17 cellular contexts compared by ENCODE assay signal in genomic region chr1:187229496-187229895, GRCh38.
DNase-seq lines count a peak whose midpoint lies in the region; ATAC-seq, FAIRE-seq and TF ChIP-seq lines count a peak whose summit lies in the region.
"Had no signal": no experiment of that assay in that cellular context is flagged by ENCODE, and none has a peak within 500 bp of the region (broad histone marks: within the 10 kb centered on the region; RNA-seq: fewer than 3 reads in every experiment).

No MANE protein-coding gene starts in this region.

- H3K27ac Mint-ChIP-seq in endodermal cell, result peak overlapping the region; percentile 45
- peak overlapping the region; percentile 47 for H3K27ac Mint-ChIP-seq in mesothelial cell of epicardium
- H3K27ac Mint-ChIP-seq: IgD-negative memory B cell had no signal

- H3K4me1 Mint-ChIP-seq in endodermal cell, result peaks cover 4% of the 10 kb centered on the region
- H3K4me1 Mint-ChIP-seq in mesothelial cell of epicardium, result peaks cover 6% of the 10 kb centered on the region

- H3K4me1 ChIP-seq in GM23248 (ENCODE audit: insufficient read depth), result peaks cover 22% of the 10 kb centered on the region
- H3K4me1 ChIP-seq in HCT116 (ENCODE audit: control insufficient read depth in 1 of 2, insufficient read depth in 2 of 2, low read length in 2 of 2), result no peaks in the 10 kb centered on the region
- H3K4me1 ChIP-seq in endodermal cell (ENCODE audit: control insufficient read depth, insufficient read depth, low read length), result no peaks in the 10 kb centered on the region
- no peaks in the 10 kb centered on the region for H3K4me1 ChIP-seq in SJCRH30
- H3K4me1 ChIP-seq in pancreas, result no peaks in the 10 kb centered on the region
- H3K4me1 ChIP-seq: A549, BE2C had no signal

- H3K4me2 ChIP-seq in GM23248 (ENCODE audit: unreplicated experiment), result peak overlapping the region; percentile 13
- no peak overlapping the region for H3K4me2 ChIP-seq in HCT116 (ENCODE audit: low read length)
- H3K4me2 ChIP-seq: A549 had no signal

- POLR2A ChIA-PET in HCT116 (lab: Charles Lee), result no interaction called here

- H3K27me3 ChIP-seq in GM23248 (replicated peaks; ENCODE audit: insufficient read depth), result no peaks in the 10 kb centered on the region
- H3K27me3 ChIP-seq in HCT116 (ENCODE audit: insufficient read depth, low read length), result no peaks in the 10 kb centered on the region
- H3K27me3 ChIP-seq in endodermal cell (ENCODE audit: control insufficient read depth, insufficient read depth, low read length, poor library complexity, severe bottlenecking), result no peaks in the 10 kb centered on the region
- H3K27me3 ChIP-seq in SJCRH30, result no peaks in the 10 kb centered on the region
- H3K27me3 ChIP-seq in pancreas, result no peaks in the 10 kb centered on the region
- H3K27me3 ChIP-seq: BE2C had no signal

- H4K20me1 ChIP-seq in GM23248 (ENCODE audit: insufficient read depth) (no peaks in the 10 kb centered on the region), HCT116 (ENCODE audit: insufficient read depth) (no peaks in the 10 kb centered on the region)

- intact Hi-C loops in HCT116 (cut with micrococcal nuclease), result no loop called here
- intact Hi-C loops in pancreas (cut with DNase I), result no loop called here

- in situ Hi-C loops in GM23248 (cut with MboI), result no loop called here

- H3K36me3 ChIP-seq in GM23248 (ENCODE audit: low read depth) (no peaks in the 10 kb centered on the region), HCT116 (ENCODE audit: control insufficient read depth in 1 of 2, insufficient read depth in 2 of 2, low read length in 2 of 2) (no peaks in the 10 kb centered on the region), endodermal cell (ENCODE audit: control insufficient read depth, insufficient read depth, low read length) (no peaks in the 10 kb centered on the region), SJCRH30 (no peaks in the 10 kb centered on the region), pancreas (no peaks in the 10 kb centered on the region)
- H3K36me3 ChIP-seq: BE2C had no signal

- CTCF ChIA-PET in HCT116 (lab: Charles Lee), result interaction anchor here (0.6 kb wide), 1 partner anchor 9 kb away, joined by 6 read pairs; no protein-coding TSS in a partner anchor

- peak overlapping the region; percentile 23; the same call in 1 of the 2 replicates for H2AFZ ChIP-seq in GM23248
- peak overlapping the region; percentile 25 for H2AFZ ChIP-seq in HCT116 (ENCODE audit: low read depth, low read length, poor library complexity, severe bottlenecking)

- H3K4me3 Mint-ChIP-seq in endodermal cell (no peak overlapping the region), mesothelial cell of epicardium (no peak overlapping the region)
- H3K4me3 Mint-ChIP-seq: IgD-negative memory B cell had no signal

- ATAC-seq in HCT116 (no peak), pancreas (no peak)
- ATAC-seq: A549 had no signal

- BruUV-seq in HCT116 (replicated peaks; lab: Mats Ljungman, UMichigan), result no TSS peak

- H3K9me3 ChIP-seq in GM23248 (ENCODE audit: low read depth) (no peaks in the 10 kb centered on the region), HCT116 (ENCODE audit: control insufficient read depth in 1 of 2, insufficient read depth in 1 of 2, low read depth in 1 of 2, low read length in 2 of 2) (no peaks in the 10 kb centered on the region), endodermal cell (ENCODE audit: control insufficient read depth, low read length) (no peaks in the 10 kb centered on the region), SJCRH30 (replicated peaks) (no peaks in the 10 kb centered on the region), pancreas (no peaks in the 10 kb centered on the region)
- H3K9me3 ChIP-seq: A549, BE2C had no signal

- H3K36me3 Mint-ChIP-seq in endodermal cell (ENCODE audit: low read depth), result no peaks in the 10 kb centered on the region
- no peaks in the 10 kb centered on the region for H3K36me3 Mint-ChIP-seq in mesothelial cell of epicardium
- H3K36me3 Mint-ChIP-seq: IgD-negative memory B cell had no signal

- RAD21 ChIA-PET in HCT116 (lab: Charles Lee; ENCODE audit: low non-redundant PET in 1 of 2, low total read pairs in 2 of 2, uncharacterized antibody in 2 of 2, unreplicated experiment in 2 of 2), result no interaction called here

- H3K27me3 Mint-ChIP-seq in endodermal cell (ENCODE audit: insufficient read depth) (no peaks in the 10 kb centered on the region), mesothelial cell of epicardium (ENCODE audit: low read depth) (no peaks in the 10 kb centered on the region)
- H3K27me3 Mint-ChIP-seq: IgD-negative memory B cell had no signal

- no peak for TF ChIP-seq POLR2A in HCT116 (IDR thresholded peaks at IDR 0.05; ENCODE audit: borderline replicate concordance, extremely low read depth, insufficient read depth, insufficient read length)

- no peaks in the 10 kb centered on the region for H3F3A ChIP-seq in GM23248 (ENCODE audit: insufficient read depth)

- TF ChIP-seq RAD21 in HCT116 (IDR thresholded peaks at IDR 0.05; ENCODE audit: low read depth), result no peak

- H3K9me3 Mint-ChIP-seq in endodermal cell, result no peaks in the 10 kb centered on the region
- H3K9me3 Mint-ChIP-seq in mesothelial cell of epicardium, result peaks cover 6% of the 10 kb centered on the region

- FAIRE-seq in pancreas (lab: Jason Lieb, UNC), result no peak
- FAIRE-seq: G401.6, GM12892, H54 had no signal

- H3K79me2 ChIP-seq in GM23248 (ENCODE audit: insufficient read depth) (no peaks in the 10 kb centered on the region), HCT116 (ENCODE audit: insufficient read depth, low read length) (no peaks in the 10 kb centered on the region)

- no peak overlapping the region for H3K9ac ChIP-seq in GM23248
- no peak overlapping the region for H3K9ac ChIP-seq in HCT116 (ENCODE audit: low read length)
- H3K9ac ChIP-seq in endodermal cell (ENCODE audit: extremely low read depth, low read length, poor library complexity, severe bottlenecking), result no peak overlapping the region

- DNase-seq in GM23248 (peak; percentile 19), HCT116 (ENCODE audit: low read depth, low spot score) (no peak), endodermal cell (no peak), mesothelial cell of epicardium (ENCODE audit: low spot score in 2 of 2, unreplicated experiment in 2 of 2) (no peak), NCI-H1694 treated with DMSO at 0.1 percent for 48 hours (lab: John Stamatoyannopoulos, UW) (no peak), SJCRH30 (no peak), pancreas (no peak), amygdala (lab: John Stamatoyannopoulos, UW) (no peak)
- DNase-seq: BE2C, DMS79 treated with DMSO at 0.1 percent for 48 hours, EL, KG1 had no signal

- H3K4me3 ChIP-seq in GM23248, result no peak overlapping the region
- H3K4me3 ChIP-seq in HCT116 (replicated peaks in 1 of 2; ENCODE audit: low read depth in 1 of 2, low read length in 2 of 2), result no peak overlapping the region
- no peak overlapping the region for H3K4me3 ChIP-seq in endodermal cell (ENCODE audit: low read length)
- no peak overlapping the region for H3K4me3 ChIP-seq in SJCRH30
- no peak overlapping the region for H3K4me3 ChIP-seq in pancreas
- H3K4me3 ChIP-seq: A549 had no signal

- TF ChIP-seq CTCF in HCT116 (IDR thresholded peaks at IDR 0.05 in 2 of 3, conservative IDR thresholded peaks at IDR 0.05 in 1 of 3; ENCODE audit: borderline replicate concordance in 1 of 3, insufficient read depth in 1 of 3, low read depth in 2 of 3, low read length in 2 of 3) (no peak), endodermal cell (conservative IDR thresholded peaks at IDR 0.05) (no peak), mesothelial cell of epicardium (IDR thresholded peaks at IDR 0.05; ENCODE audit: unreplicated experiment) (no peak), pancreas (IDR thresholded peaks at IDR 0.05) (no peak)

- H3K9me2 ChIP-seq in GM23248 (ENCODE audit: insufficient read depth) (no peaks in the 10 kb centered on the region), HCT116 (ENCODE audit: insufficient read depth) (no peaks in the 10 kb centered on the region; the same call in 1 of the 2 replicates)

- H3K27ac ChIP-seq in GM23248, result no peak overlapping the region
- no peak overlapping the region for H3K27ac ChIP-seq in HCT116 (ENCODE audit: low read depth, low read length)
- H3K27ac ChIP-seq in endodermal cell (ENCODE audit: low read depth, low read length), result no peak overlapping the region
- H3K27ac ChIP-seq in SJCRH30, result no peak overlapping the region
- no peak overlapping the region for H3K27ac ChIP-seq in pancreas
- H3K27ac ChIP-seq: A549 had no signal

TF ChIP-seq in HCT116, 20 proteins besides CTCF, POLR2A, EP300 and RAD21 (continues in another document):
- TF ChIP-seq CBX3 (IDR thresholded peaks at IDR 0.05; ENCODE audit: low read depth) (no peak), TCF7L2 (IDR thresholded peaks at IDR 0.05; ENCODE audit: borderline replicate concordance, extremely low read depth, insufficient read depth, insufficient read length) (no peak), JUND (IDR thresholded peaks at IDR 0.05) (no peak), ZFX (IDR thresholded peaks at IDR 0.05) (no peak), SP1 (IDR thresholded peaks at IDR 0.05; ENCODE audit: low read depth) (no peak), POLR2AphosphoS5 (IDR thresholded peaks at IDR 0.05; ENCODE audit: low read depth, low read length) (no peak), EZH2phosphoT487 (IDR thresholded peaks at IDR 0.05; ENCODE audit: borderline replicate concordance) (no peak), YY1 (IDR thresholded peaks at IDR 0.05; ENCODE audit: extremely low read depth, insufficient replicate concordance, low read depth, low read length) (no peak), FOSL1 (IDR thresholded peaks at IDR 0.05; ENCODE audit: low read depth) (no peak)
- TF ChIP-seq, protein P1, sequence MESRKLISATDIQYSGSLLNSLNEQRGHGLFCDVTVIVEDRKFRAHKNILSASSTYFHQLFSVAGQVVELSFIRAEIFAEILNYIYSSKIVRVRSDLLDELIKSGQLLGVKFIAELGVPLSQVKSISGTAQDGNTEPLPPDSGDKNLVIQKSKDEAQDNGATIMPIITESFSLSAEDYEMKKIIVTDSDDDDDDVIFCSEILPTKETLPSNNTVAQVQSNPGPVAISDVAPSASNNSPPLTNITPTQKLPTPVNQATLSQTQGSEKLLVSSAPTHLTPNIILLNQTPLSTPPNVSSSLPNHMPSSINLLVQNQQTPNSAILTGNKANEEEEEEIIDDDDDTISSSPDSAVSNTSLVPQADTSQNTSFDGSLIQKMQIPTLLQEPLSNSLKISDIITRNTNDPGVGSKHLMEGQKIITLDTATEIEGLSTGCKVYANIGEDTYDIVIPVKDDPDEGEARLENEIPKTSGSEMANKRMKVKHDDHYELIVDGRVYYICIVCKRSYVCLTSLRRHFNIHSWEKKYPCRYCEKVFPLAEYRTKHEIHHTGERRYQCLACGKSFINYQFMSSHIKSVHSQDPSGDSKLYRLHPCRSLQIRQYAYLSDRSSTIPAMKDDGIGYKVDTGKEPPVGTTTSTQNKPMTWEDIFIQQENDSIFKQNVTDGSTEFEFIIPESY (IDR thresholded peaks at IDR 0.05; ENCODE audit: extremely low read depth, insufficient replicate concordance, low read length), result no peak
